Comparison of ENCODE assay signal across 2 cellular contexts in the genomic region with DNA sequence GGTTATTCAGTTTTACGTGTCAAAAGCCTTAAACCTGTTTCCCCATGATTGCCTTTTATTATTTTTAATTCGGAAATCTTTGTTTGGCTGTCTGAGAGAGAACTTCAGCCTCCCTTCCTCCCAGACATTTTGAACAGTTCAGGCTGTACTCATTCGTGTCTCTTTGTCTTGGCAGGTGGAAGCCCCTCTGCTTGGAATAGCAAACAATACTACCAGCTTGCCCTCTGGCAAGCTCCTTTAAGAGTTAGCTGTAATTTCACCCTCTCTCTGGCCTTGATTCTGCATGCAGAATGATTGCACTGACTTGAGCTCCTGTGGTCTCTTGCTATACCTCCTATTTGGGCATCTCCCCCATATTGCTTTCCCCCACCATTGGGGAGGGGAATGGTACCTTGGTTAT.
TF ChIP-seq lines count a peak whose summit lies in the region.

No MANE protein-coding gene starts in this region.

TF ChIP-seq in GM23338, 12 proteins besides CTCF, POLR2A, EP300 and RAD21 (continues in another document):
- TF ChIP-seq, protein P1, sequence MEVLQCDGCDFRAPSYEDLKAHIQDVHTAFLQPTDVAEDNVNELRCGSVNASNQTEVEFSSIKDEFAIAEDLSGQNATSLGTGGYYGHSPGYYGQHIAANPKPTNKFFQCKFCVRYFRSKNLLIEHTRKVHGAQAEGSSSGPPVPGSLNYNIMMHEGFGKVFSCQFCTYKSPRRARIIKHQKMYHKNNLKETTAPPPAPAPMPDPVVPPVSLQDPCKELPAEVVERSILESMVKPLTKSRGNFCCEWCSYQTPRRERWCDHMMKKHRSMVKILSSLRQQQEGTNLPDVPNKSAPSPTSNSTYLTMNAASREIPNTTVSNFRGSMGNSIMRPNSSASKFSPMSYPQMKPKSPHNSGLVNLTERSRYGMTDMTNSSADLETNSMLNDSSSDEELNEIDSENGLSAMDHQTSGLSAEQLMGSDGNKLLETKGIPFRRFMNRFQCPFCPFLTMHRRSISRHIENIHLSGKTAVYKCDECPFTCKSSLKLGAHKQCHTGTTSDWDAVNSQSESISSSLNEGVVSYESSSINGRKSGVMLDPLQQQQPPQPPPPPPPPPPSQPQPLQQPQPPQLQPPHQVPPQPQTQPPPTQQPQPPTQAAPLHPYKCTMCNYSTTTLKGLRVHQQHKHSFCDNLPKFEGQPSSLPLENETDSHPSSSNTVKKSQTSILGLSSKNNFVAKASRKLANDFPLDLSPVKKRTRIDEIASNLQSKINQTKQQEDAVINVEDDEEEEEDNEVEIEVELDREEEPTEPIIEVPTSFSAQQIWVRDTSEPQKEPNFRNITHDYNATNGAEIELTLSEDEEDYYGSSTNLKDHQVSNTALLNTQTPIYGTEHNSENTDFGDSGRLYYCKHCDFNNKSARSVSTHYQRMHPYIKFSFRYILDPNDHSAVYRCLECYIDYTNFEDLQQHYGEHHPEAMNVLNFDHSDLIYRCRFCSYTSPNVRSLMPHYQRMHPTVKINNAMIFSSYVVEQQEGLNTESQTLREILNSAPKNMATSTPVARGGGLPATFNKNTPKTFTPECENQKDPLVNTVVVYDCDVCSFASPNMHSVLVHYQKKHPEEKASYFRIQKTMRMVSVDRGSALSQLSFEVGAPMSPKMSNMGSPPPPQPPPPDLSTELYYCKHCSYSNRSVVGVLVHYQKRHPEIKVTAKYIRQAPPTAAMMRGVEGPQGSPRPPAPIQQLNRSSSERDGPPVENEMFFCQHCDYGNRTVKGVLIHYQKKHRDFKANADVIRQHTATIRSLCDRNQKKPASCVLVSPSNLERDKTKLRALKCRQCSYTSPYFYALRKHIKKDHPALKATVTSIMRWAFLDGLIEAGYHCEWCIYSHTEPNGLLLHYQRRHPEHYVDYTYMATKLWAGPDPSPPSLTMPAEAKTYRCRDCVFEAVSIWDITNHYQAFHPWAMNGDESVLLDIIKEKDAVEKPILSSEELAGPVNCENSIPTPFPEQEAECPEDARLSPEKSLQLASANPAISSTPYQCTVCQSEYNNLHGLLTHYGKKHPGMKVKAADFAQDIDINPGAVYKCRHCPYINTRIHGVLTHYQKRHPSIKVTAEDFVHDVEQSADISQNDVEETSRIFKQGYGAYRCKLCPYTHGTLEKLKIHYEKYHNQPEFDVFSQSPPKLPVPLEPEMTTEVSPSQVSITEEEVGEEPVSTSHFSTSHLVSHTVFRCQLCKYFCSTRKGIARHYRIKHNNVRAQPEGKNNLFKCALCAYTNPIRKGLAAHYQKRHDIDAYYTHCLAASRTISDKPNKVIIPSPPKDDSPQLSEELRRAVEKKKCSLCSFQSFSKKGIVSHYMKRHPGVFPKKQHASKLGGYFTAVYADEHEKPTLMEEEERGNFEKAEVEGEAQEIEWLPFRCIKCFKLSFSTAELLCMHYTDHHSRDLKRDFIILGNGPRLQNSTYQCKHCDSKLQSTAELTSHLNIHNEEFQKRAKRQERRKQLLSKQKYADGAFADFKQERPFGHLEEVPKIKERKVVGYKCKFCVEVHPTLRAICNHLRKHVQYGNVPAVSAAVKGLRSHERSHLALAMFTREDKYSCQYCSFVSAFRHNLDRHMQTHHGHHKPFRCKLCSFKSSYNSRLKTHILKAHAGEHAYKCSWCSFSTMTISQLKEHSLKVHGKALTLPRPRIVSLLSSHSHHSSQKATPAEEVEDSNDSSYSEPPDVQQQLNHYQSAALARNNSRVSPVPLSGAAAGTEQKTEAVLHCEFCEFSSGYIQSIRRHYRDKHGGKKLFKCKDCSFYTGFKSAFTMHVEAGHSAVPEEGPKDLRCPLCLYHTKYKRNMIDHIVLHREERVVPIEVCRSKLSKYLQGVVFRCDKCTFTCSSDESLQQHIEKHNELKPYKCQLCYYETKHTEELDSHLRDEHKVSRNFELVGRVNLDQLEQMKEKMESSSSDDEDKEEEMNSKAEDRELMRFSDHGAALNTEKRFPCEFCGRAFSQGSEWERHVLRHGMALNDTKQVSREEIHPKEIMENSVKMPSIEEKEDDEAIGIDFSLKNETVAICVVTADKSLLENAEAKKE (CRISPR knock-in tag; IDR thresholded peaks at IDR 0.05), result no peak
- TF ChIP-seq JUNB (IDR thresholded peaks at IDR 0.05; ENCODE audit: unreplicated experiment) (no peak), ZNF331 (CRISPR knock-in tag; IDR thresholded peaks at IDR 0.05; ENCODE audit: low read depth) (no peak), EZH2phosphoT487 (IDR thresholded peaks at IDR 0.05; ENCODE audit: unreplicated experiment) (no peak), CREB1 (CRISPR knock-in tag; IDR thresholded peaks at IDR 0.05; ENCODE audit: low read depth) (no peak), EZH2 (IDR thresholded peaks at IDR 0.05; ENCODE audit: low read depth, unreplicated experiment) (no peak), NANOG (IDR thresholded peaks at IDR 0.05; ENCODE audit: borderline replicate concordance) (no peak), POLR2AphosphoS5 (IDR thresholded peaks at IDR 0.05; ENCODE audit: low read depth) (no peak), STAT1 (IDR thresholded peaks at IDR 0.05; ENCODE audit: unreplicated experiment) (no peak)
- TF ChIP-seq, protein P2, sequence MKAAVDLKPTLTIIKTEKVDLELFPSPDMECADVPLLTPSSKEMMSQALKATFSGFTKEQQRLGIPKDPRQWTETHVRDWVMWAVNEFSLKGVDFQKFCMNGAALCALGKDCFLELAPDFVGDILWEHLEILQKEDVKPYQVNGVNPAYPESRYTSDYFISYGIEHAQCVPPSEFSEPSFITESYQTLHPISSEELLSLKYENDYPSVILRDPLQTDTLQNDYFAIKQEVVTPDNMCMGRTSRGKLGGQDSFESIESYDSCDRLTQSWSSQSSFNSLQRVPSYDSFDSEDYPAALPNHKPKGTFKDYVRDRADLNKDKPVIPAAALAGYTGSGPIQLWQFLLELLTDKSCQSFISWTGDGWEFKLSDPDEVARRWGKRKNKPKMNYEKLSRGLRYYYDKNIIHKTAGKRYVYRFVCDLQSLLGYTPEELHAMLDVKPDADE (IDR thresholded peaks at IDR 0.05), result no peak

TF ChIP-seq in WTC11, 78 proteins besides CTCF, POLR2A, EP300 and RAD21 (continued from another document):
- TF ChIP-seq, protein P3, sequence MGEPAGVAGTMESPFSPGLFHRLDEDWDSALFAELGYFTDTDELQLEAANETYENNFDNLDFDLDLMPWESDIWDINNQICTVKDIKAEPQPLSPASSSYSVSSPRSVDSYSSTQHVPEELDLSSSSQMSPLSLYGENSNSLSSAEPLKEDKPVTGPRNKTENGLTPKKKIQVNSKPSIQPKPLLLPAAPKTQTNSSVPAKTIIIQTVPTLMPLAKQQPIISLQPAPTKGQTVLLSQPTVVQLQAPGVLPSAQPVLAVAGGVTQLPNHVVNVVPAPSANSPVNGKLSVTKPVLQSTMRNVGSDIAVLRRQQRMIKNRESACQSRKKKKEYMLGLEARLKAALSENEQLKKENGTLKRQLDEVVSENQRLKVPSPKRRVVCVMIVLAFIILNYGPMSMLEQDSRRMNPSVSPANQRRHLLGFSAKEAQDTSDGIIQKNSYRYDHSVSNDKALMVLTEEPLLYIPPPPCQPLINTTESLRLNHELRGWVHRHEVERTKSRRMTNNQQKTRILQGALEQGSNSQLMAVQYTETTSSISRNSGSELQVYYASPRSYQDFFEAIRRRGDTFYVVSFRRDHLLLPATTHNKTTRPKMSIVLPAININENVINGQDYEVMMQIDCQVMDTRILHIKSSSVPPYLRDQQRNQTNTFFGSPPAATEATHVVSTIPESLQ (CRISPR knock-in tag; IDR thresholded peaks at IDR 0.05), result no peak
- TF ChIP-seq, protein P4, sequence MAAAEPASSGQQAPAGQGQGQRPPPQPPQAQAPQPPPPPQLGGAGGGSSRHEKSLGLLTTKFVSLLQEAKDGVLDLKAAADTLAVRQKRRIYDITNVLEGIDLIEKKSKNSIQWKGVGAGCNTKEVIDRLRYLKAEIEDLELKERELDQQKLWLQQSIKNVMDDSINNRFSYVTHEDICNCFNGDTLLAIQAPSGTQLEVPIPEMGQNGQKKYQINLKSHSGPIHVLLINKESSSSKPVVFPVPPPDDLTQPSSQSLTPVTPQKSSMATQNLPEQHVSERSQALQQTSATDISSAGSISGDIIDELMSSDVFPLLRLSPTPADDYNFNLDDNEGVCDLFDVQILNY (CRISPR knock-in tag; IDR thresholded peaks at IDR 0.05), result no peak
- no peak for TF ChIP-seq ZNF317 (CRISPR knock-in tag; IDR thresholded peaks at IDR 0.05; ENCODE audit: borderline replicate concordance, low read depth)
- no peak for TF ChIP-seq FOXJ3 (CRISPR knock-in tag; IDR thresholded peaks at IDR 0.05; ENCODE audit: borderline replicate concordance)
- no peak for TF ChIP-seq CREB1 (CRISPR knock-in tag; IDR thresholded peaks at IDR 0.05)
- TF ChIP-seq, protein P5, sequence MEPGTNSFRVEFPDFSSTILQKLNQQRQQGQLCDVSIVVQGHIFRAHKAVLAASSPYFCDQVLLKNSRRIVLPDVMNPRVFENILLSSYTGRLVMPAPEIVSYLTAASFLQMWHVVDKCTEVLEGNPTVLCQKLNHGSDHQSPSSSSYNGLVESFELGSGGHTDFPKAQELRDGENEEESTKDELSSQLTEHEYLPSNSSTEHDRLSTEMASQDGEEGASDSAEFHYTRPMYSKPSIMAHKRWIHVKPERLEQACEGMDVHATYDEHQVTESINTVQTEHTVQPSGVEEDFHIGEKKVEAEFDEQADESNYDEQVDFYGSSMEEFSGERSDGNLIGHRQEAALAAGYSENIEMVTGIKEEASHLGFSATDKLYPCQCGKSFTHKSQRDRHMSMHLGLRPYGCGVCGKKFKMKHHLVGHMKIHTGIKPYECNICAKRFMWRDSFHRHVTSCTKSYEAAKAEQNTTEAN (CRISPR knock-in tag; IDR thresholded peaks at IDR 0.05), result no peak
- TF ChIP-seq SOX15 (CRISPR knock-in tag; IDR thresholded peaks at IDR 0.05), result no peak
- TF ChIP-seq ETV6 (CRISPR knock-in tag; IDR thresholded peaks at IDR 0.05), result no peak
- no peak for TF ChIP-seq MXD4 (CRISPR knock-in tag; IDR thresholded peaks at IDR 0.05; ENCODE audit: borderline replicate concordance)
- TF ChIP-seq JUN (CRISPR knock-in tag; IDR thresholded peaks at IDR 0.05), result no peak
- TF ChIP-seq ATF1 (CRISPR knock-in tag; IDR thresholded peaks at IDR 0.05), result no peak
TF ChIP-seq in WTC11: peak in this region for 0.
